ENCODE assay signal across 23 cellular contexts in the genomic region with DNA sequence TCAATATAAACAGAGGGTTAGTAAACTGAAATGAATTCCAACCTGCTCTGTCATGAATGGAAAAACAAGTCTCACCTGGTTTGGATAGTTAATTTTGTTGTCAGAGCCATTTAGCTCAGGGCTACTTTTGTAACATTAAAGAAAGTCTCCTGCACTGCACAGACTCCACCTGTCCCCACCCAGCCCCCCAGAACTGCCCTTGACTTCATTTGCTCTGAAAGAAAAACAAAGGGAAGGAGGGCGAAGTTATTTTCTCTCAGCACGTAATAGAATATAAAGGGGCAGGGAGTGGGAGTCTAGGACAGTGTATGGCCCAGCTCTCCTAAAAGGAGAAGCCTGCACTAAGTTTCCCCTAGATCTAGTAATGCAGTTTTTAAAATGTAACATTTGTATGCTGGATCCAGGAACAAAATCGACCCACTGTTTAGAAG. TPM values are rescaled to one million over a fixed set of nuclear protein-coding genes. Genes with fewer than 3 reads are reported as not detected.
DNase-seq lines count a peak whose midpoint lies in the region; ATAC-seq and TF ChIP-seq lines count a peak whose summit lies in the region.
"Had no signal": no experiment of that assay in that cellular context is flagged by ENCODE, and none has a peak within 500 bp of the region (broad histone marks: within the 10 kb centered on the region; RNA-seq: fewer than 3 reads in every experiment).

No MANE protein-coding gene starts in this region.

- H3K36me3 Mint-ChIP-seq in mesothelial cell of epicardium, result no peaks in the 10 kb centered on the region

- peaks cover 26% of the 10 kb centered on the region for H3K4me1 Mint-ChIP-seq in mesothelial cell of epicardium

- H3K4me3 ChIP-seq in mammary epithelial cell (replicated peaks in 1 of 3; ENCODE audit: insufficient read depth in 1 of 3, low read depth in 2 of 3, low read length in 3 of 3) (peak overlapping the region in 1 of 3 experiments; percentile 7), stomach (no peak overlapping the region), brain microvascular endothelial cell (ENCODE audit: low read depth, low read length) (no peak overlapping the region)
- H3K4me3 ChIP-seq: BLaER1 treated with 17β-estradiol and CSF1 and Interleukin-3, amounts not matched to agents 10 nM and 100 nM; sigmoid colon had no signal

- H2AFZ ChIP-seq in mammary epithelial cell (ENCODE audit: low read depth, low read length), result no peak overlapping the region

- intact Hi-C loops in Right ventricle myocardium superior (cut with DNase I) (no loop called here), cardiac septum (cut with DNase I) (no loop called here), mammary epithelial cell (cut with micrococcal nuclease) (loop anchor here (1.0 to 5.0 kb wide), 2 partner anchors 31 to 49 kb away; no protein-coding TSS in a partner anchor), stomach (cut with DNase I; ENCODE audit: low total_unique reads) (no loop called here)

- TF ChIP-seq POLR2A in stomach (IDR thresholded peaks at IDR 0.05), result no peak

- no TSS peak for BruUV-seq in mammary epithelial cell (replicated peaks; lab: Mats Ljungman, UMichigan)

- H3K4me1 ChIP-seq in mammary epithelial cell (ENCODE audit: insufficient read depth, low read length), result peaks cover 31% of the 10 kb centered on the region
- H3K4me1 ChIP-seq in stomach, result peaks cover 0 to 26% (median 13%) of the 10 kb centered on the region in 4 donors
- H3K4me1 ChIP-seq: sigmoid colon had no signal

- in situ Hi-C loops in mammary epithelial cell (cut with MboI; ENCODE audit: low sequenced_read_pairs in 2 of 2), result no loop called here
- in situ Hi-C loops in brain microvascular endothelial cell (cut with HindIII; ENCODE audit: low pct_ligation_motif_present, low sequenced_read_pairs), result no loop called here

- H3K27ac Mint-ChIP-seq in mesothelial cell of epicardium, result peak overlapping the region; percentile 88
- H3K27ac Mint-ChIP-seq: activated CD8-positive, alpha-beta T cell treated with anti-CD3 and anti-CD28 coated beads, Interleukin-2, amount 10 ng/mL, durations not matched to agents 7 days and 5 days; activated T-cell treated with anti-CD3 and anti-CD28 coated beads, Interleukin-2, amount 50 U/mL, for 24 hours had no signal

- 30% methylated on average over 3 of the region's 3 CpGs for WGBS in mammary epithelial cell (ENCODE audit: low coverage, missing lambda C conversion rate)
- 21 to 45% (median 26%) methylated on average over 3 of the region's 3 CpGs for WGBS in stomach, 5 donors

- H3K4me3 Mint-ChIP-seq in mesothelial cell of epicardium, result no peak overlapping the region
- H3K4me3 Mint-ChIP-seq: activated CD8-positive, alpha-beta T cell treated with anti-CD3 and anti-CD28 coated beads, Interleukin-2, amount 10 ng/mL, durations not matched to agents 7 days and 5 days; activated T-cell treated with anti-CD3 and anti-CD28 coated beads, Interleukin-2, amount 50 U/mL, for 24 hours had no signal

- no peaks in the 10 kb centered on the region for H3K79me2 ChIP-seq in mammary epithelial cell (ENCODE audit: insufficient read depth, low read length)

- peak overlapping the region; percentile 58 for H3K4me2 ChIP-seq in mammary epithelial cell (ENCODE audit: insufficient read depth, low read depth, low read length)

- H4K20me1 ChIP-seq in mammary epithelial cell (ENCODE audit: insufficient read depth, low read length), result no peaks in the 10 kb centered on the region
- H4K20me1 ChIP-seq: BLaER1 treated with 17β-estradiol and CSF1 and Interleukin-3, amounts not matched to agents 10 nM and 100 nM had no signal

- no peaks in the 10 kb centered on the region for H3K27me3 ChIP-seq in mammary epithelial cell (ENCODE audit: insufficient read depth, low read length)
- H3K27me3 ChIP-seq in stomach, result no peaks in the 10 kb centered on the region
- no peaks in the 10 kb centered on the region for H3K27me3 ChIP-seq in brain microvascular endothelial cell (replicated peaks)
- H3K27me3 ChIP-seq: BLaER1 treated with 17β-estradiol and CSF1 and Interleukin-3, amounts not matched to agents 10 nM and 100 nM; sigmoid colon had no signal

- H3K9me3 ChIP-seq in mammary epithelial cell (replicated peaks; ENCODE audit: insufficient read depth, low read length) (no peaks in the 10 kb centered on the region), stomach (no peaks in the 10 kb centered on the region)
- H3K9me3 ChIP-seq: BLaER1 treated with 17β-estradiol and CSF1 and Interleukin-3, amounts not matched to agents 10 nM and 100 nM; sigmoid colon had no signal

- no peaks in the 10 kb centered on the region for H3K27me3 Mint-ChIP-seq in mesothelial cell of epicardium (ENCODE audit: low read depth)

- ATAC-seq in Right ventricle myocardium superior (ENCODE audit: poor library complexity) (peak; percentile 25), HG02981 (IDR thresholded peaks at IDR 0.05; ENCODE audit: unreplicated experiment) (no peak)
- ATAC-seq: activated CD4-positive, CD25-positive, alpha-beta regulatory T cell treated with anti-CD3 and anti-CD28 coated beads, Interleukin-2, amount 50 U/mL, for 24 hours; activated CD8-positive, alpha-beta T cell treated with anti-CD3 and anti-CD28 coated beads, Interleukin-2, amount 10 ng/mL, durations not matched to agents 7 days and 5 days had no signal

- H3K36me3 ChIP-seq in mammary epithelial cell (ENCODE audit: insufficient read depth, low read length) (no peaks in the 10 kb centered on the region), stomach (no peaks in the 10 kb centered on the region), brain microvascular endothelial cell (replicated peaks) (no peaks in the 10 kb centered on the region)
- H3K36me3 ChIP-seq: BLaER1 treated with 17β-estradiol and CSF1 and Interleukin-3, amounts not matched to agents 10 nM and 100 nM; sigmoid colon had no signal

- TF ChIP-seq CTCF in mammary epithelial cell (conservative IDR thresholded peaks at IDR 0.05 in 1 of 2, IDR thresholded peaks at IDR 0.05 in 1 of 2; ENCODE audit: extremely low read depth in 1 of 2, insufficient read depth in 1 of 2, low read depth in 1 of 2, low read length in 2 of 2) (no peak), mesothelial cell of epicardium (IDR thresholded peaks at IDR 0.05; ENCODE audit: unreplicated experiment) (no peak), stomach (IDR thresholded peaks at IDR 0.05) (no peak), brain microvascular endothelial cell (IDR thresholded peaks at IDR 0.05; ENCODE audit: low read depth, low read length, missing control alignments) (no peak)

- DNase-seq in Right ventricle myocardium superior (no peak), cardiac septum (ENCODE audit: low spot score) (no peak), mammary epithelial cell (peak; percentile 40), mesothelial cell of epicardium (ENCODE audit: low spot score in 2 of 2, unreplicated experiment in 2 of 2) (no peak), stomach (no peak), brain microvascular endothelial cell (no peak), LoVo (ENCODE audit: low spot score) (no peak)
- DNase-seq: activated CD8-positive, alpha-beta T cell treated with anti-CD3 and anti-CD28 coated beads, Interleukin-2, amount 10 ng/mL, durations not matched to agents 7 days and 5 days; activated naive CD4-positive, alpha-beta T cell; activated T-cell treated with anti-CD3 and anti-CD28 coated beads, Interleukin-2, amount 50 U/mL, for 24 hours; cerebellar nuclear complex; effector CD8-positive, alpha-beta T cell; glutamatergic neuron; IMR-90; MM.1S; NCI-H187 treated with DMSO at 0.1 percent for 48 hours; NCI-H226; NK-92 treated with Interleukin-12 subunit alpha and Interleukin-12 subunit beta, amount 100 ng/mL, for 24 hours; sigmoid colon had no signal

- no peaks in the 10 kb centered on the region for H3K9me3 Mint-ChIP-seq in mesothelial cell of epicardium
- H3K9me3 Mint-ChIP-seq: activated T-cell treated with anti-CD3 and anti-CD28 coated beads, Interleukin-2, amount 50 U/mL, for 24 hours had no signal

- CTCF ChIA-PET in mammary epithelial cell (lab: Charles Lee; ENCODE audit: low non-redundant PET), result no interaction called here

- dilution Hi-C loops in mammary epithelial cell (cut with HindIII; ENCODE audit: low sequenced_read_pairs), result no loop called here

- H3K9ac ChIP-seq in mammary epithelial cell (ENCODE audit: insufficient read depth, low read length), result peak overlapping the region; percentile 43

- peak overlapping the region; percentile 72 for H3K27ac ChIP-seq in mammary epithelial cell (ENCODE audit: insufficient read depth, low read depth, low read length)
- peak overlapping the region; percentile 30 to 70 (median 43) for H3K27ac ChIP-seq in stomach
- H3K27ac ChIP-seq in brain microvascular endothelial cell, result no peak overlapping the region
- H3K27ac ChIP-seq: HL-60 had no signal

- TF ChIP-seq EP300 in stomach (IDR thresholded peaks at IDR 0.05), result no peak

RNA-seq across cellular contexts. Expression of gene ACSL3, which starts 54.2 kb away (rescaled TPM):
- 50.8 TPM for total RNA-seq in Right ventricle myocardium superior
- total RNA-seq in cardiac septum, result 37.4 TPM
- total RNA-seq in mammary epithelial cell, result 100 to 1,000 TPM; 199 to 213 TPM
- polyA plus RNA-seq in mammary epithelial cell, result 110 TPM
- polyA minus RNA-seq in mammary epithelial cell, result 656 TPM
- 74.5 to 84.3 TPM (median 81.6 TPM) in 3 replicates for total RNA-seq in mesothelial cell of epicardium
- total RNA-seq in stomach, result 100 to 1,000 TPM in 2 of 5 donors, 10 to 100 TPM in 3; 13.4 to 234 (median 92.4) TPM
- 10 to 100 TPM; 10.5 to 18.7 (median 17.7) TPM for polyA plus RNA-seq in stomach
